In the genomic region with DNA sequence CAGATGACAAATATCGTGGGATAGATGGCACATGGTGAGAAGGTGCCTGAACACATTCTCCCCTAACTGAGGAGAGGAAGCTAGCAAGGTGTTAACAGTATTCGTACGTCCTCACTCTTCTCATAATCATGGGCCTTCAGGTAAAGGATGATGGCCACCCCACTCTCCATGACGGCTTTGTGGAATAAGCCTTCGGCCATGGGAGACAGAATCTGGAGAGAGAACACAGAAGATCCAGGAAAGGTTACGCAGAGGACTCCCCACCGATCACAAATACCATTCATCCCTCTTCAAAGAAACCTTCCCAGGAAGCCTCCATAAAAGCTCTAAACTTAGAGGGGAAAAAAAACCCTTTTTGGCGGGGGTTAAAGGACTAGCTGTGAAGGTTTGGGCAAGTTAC, we compare ENCODE assay signal across 21 cellular contexts.
DNase-seq lines count a peak whose midpoint lies in the region; ATAC-seq and TF ChIP-seq lines count a peak whose summit lies in the region.
"Had no signal": no experiment of that assay in that cellular context is flagged by ENCODE, and none has a peak within 500 bp of the region (broad histone marks: within the 10 kb centered on the region; RNA-seq: fewer than 3 reads in every experiment).

No MANE protein-coding gene starts in this region.

- no peaks in the 10 kb centered on the region for H3K27me3 ChIP-seq in right atrium auricular region
- H3K27me3 ChIP-seq: BE2C; BLaER1 treated with 17β-estradiol and CSF1 and Interleukin-3, amounts not matched to agents 10 nM and 100 nM had no signal

- no peak overlapping the region for H3K27ac ChIP-seq in right atrium auricular region
- H3K27ac ChIP-seq: A549; BLaER1 treated with 17β-estradiol and CSF1 and Interleukin-3, amounts not matched to agents 10 nM and 100 nM had no signal

- no peaks in the 10 kb centered on the region for H3K9me3 ChIP-seq in right atrium auricular region
- H3K9me3 ChIP-seq: A549; BE2C; BLaER1 treated with 17β-estradiol and CSF1 and Interleukin-3, amounts not matched to agents 10 nM and 100 nM had no signal

- intact Hi-C loops in cardiac septum (cut with DNase I), result no loop called here

- no peak for TF ChIP-seq CTCF in right atrium auricular region (IDR thresholded peaks at IDR 0.05)

- peak; percentile 18 for DNase-seq in right atrium auricular region (ENCODE audit: low spot score)
- no peak for DNase-seq in cardiac septum (ENCODE audit: low spot score)
- DNase-seq in ecto neural progenitor cell (ENCODE audit: low spot score), result peak; percentile 15
- peak; percentile 4 for DNase-seq in stimulated activated CD8-positive, alpha-beta memory T cell treated with anti-CD3 and anti-CD28 coated beads, Interleukin-4, amount 100 ng/mL, for 48 hours
- no peak for DNase-seq in stimulated activated CD4-positive, alpha-beta T cell treated with anti-CD3 and anti-CD28 coated beads, Interleukin-1b, Interleukin-23, amount 100 ng/mL, for 48 hours
- DNase-seq: 8988T; ACHN; AML-193; BE2C; CD4-positive, alpha-beta T cell; CD8-positive, alpha-beta memory T cell; DMS 273 treated with DMSO at 0.1 percent for 48 hours; DMS79; EL; GDM1; H7; HCEC 1CT had no signal

- H3K36me3 ChIP-seq in right atrium auricular region, result no peaks in the 10 kb centered on the region
- H3K36me3 ChIP-seq: BE2C; BLaER1 treated with 17β-estradiol and CSF1 and Interleukin-3, amounts not matched to agents 10 nM and 100 nM had no signal

- no peaks in the 10 kb centered on the region for H3K4me1 ChIP-seq in right atrium auricular region
- H3K4me1 ChIP-seq: A549; BE2C; BLaER1 treated with 17β-estradiol and CSF1 and Interleukin-3, amounts not matched to agents 10 nM and 100 nM had no signal

- ATAC-seq in GM19324 (IDR thresholded peaks at IDR 0.05; ENCODE audit: low FRiP score, unreplicated experiment), result no peak
- ATAC-seq: A549, GM12878 had no signal

- H3K4me3 ChIP-seq in right atrium auricular region, result no peak overlapping the region
- H3K4me3 ChIP-seq: A549; BLaER1 treated with 17β-estradiol and CSF1 and Interleukin-3, amounts not matched to agents 10 nM and 100 nM; GM12878 had no signal

Comparison
In these comparisons a context has a peak if more than half of its experiments do, and no peak if none do; other contexts are left out.
1. DNase-seq: peak in right atrium auricular region (single experiment), ecto neural progenitor cell (single experiment) and stimulated activated CD8-positive, alpha-beta memory T cell treated with anti-CD3 and anti-CD28 coated beads, Interleukin-4, amount 100 ng/mL, for 48 hours (single experiment); none in cardiac septum (single experiment) and stimulated activated CD4-positive, alpha-beta T cell treated with anti-CD3 and anti-CD28 coated beads, Interleukin-1b, Interleukin-23, amount 100 ng/mL, for 48 hours (single experiment).